In the genomic region with DNA sequence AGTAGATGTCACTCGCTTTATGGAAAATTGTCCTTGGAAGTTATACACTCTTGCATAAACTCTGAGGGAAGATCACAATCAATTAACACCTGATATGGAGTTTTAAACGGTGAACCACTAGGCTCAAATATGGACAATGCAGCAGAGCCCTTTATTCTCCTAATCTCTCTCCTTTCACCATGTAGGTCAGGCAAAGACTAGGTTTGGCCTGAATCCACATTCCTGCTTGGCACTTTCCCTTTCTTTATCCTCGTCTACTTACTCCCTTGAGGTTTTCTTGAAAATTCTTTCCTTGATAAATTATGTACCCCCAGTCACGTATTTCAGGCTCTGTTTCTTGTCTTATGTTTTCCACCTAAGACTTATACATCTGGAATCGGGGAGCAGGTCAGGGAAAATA, we compare ENCODE assay signal across 1 cellular context.
TF ChIP-seq lines count a peak whose summit lies in the region.

No MANE protein-coding gene starts in this region.

TF ChIP-seq in WTC11, 78 proteins besides CTCF, POLR2A, EP300 and RAD21 (continued from another document):
- TF ChIP-seq, protein P1, sequence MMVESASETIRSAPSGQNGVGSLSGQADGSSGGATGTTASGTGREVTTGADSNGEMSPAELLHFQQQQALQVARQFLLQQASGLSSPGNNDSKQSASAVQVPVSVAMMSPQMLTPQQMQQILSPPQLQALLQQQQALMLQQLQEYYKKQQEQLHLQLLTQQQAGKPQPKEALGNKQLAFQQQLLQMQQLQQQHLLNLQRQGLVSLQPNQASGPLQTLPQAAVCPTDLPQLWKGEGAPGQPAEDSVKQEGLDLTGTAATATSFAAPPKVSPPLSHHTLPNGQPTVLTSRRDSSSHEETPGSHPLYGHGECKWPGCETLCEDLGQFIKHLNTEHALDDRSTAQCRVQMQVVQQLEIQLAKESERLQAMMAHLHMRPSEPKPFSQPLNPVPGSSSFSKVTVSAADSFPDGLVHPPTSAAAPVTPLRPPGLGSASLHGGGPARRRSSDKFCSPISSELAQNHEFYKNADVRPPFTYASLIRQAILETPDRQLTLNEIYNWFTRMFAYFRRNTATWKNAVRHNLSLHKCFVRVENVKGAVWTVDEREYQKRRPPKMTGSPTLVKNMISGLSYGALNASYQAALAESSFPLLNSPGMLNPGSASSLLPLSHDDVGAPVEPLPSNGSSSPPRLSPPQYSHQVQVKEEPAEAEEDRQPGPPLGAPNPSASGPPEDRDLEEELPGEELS (CRISPR knock-in tag; IDR thresholded peaks at IDR 0.05) = no peak
- TF ChIP-seq, protein P2, sequence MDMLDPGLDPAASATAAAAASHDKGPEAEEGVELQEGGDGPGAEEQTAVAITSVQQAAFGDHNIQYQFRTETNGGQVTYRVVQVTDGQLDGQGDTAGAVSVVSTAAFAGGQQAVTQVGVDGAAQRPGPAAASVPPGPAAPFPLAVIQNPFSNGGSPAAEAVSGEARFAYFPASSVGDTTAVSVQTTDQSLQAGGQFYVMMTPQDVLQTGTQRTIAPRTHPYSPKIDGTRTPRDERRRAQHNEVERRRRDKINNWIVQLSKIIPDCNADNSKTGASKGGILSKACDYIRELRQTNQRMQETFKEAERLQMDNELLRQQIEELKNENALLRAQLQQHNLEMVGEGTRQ (CRISPR knock-in tag; IDR thresholded peaks at IDR 0.05) = no peak
- no peak for TF ChIP-seq CBFB (CRISPR knock-in tag; IDR thresholded peaks at IDR 0.05; ENCODE audit: low read depth)
